ENCODE assay signal across 1 cellular context in the genomic region with DNA sequence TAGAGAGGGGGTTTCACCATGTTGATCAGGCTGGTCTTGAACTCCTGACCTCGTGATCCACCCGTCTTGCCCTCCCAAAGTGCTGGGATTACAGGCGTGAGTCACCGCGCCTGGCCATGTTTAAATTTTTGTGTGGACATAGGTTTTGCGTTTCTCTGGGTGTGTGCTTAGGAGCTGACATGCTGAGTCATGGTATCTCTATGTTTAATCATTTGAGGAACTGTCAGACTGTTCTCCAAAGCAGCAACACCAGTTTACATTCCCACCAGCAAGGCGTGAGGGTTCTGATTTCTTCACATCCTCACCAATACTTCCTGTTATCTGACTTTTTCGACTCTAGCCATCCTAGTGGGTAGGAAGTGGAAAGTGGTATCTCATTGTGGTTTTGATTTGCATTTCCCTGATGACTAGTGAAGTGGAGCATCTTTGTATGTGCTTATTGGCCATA.
A peak's percentile ranks its signal among the peaks of the same experiment; 100 is the strongest.
TF ChIP-seq lines count a peak whose summit lies in the region.

No MANE protein-coding gene starts in this region.

TF ChIP-seq in HepG2, 621 proteins besides CTCF, POLR2A, EP300 and RAD21 (continued from another document and continues in another):
- TF ChIP-seq, protein P1, sequence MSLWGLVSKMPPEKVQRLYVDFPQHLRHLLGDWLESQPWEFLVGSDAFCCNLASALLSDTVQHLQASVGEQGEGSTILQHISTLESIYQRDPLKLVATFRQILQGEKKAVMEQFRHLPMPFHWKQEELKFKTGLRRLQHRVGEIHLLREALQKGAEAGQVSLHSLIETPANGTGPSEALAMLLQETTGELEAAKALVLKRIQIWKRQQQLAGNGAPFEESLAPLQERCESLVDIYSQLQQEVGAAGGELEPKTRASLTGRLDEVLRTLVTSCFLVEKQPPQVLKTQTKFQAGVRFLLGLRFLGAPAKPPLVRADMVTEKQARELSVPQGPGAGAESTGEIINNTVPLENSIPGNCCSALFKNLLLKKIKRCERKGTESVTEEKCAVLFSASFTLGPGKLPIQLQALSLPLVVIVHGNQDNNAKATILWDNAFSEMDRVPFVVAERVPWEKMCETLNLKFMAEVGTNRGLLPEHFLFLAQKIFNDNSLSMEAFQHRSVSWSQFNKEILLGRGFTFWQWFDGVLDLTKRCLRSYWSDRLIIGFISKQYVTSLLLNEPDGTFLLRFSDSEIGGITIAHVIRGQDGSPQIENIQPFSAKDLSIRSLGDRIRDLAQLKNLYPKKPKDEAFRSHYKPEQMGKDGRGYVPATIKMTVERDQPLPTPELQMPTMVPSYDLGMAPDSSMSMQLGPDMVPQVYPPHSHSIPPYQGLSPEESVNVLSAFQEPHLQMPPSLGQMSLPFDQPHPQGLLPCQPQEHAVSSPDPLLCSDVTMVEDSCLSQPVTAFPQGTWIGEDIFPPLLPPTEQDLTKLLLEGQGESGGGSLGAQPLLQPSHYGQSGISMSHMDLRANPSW (CRISPR knock-in tag; IDR thresholded peaks at IDR 0.05; ENCODE audit: borderline replicate concordance), result no peak
- TF ChIP-seq ZNF235 (CRISPR knock-in tag; IDR thresholded peaks at IDR 0.05; ENCODE audit: borderline replicate concordance) (no peak), KDM5A (IDR thresholded peaks at IDR 0.05; ENCODE audit: borderline replicate concordance, low read length) (no peak), NFE2L2 (IDR thresholded peaks at IDR 0.05; ENCODE audit: low read length) (peak; percentile 96), MZF1 (CRISPR knock-in tag; IDR thresholded peaks at IDR 0.05; ENCODE audit: borderline replicate concordance) (no peak), ZNF251 (CRISPR knock-in tag; IDR thresholded peaks at IDR 0.05) (no peak), TRIM24 (CRISPR knock-in tag; IDR thresholded peaks at IDR 0.05) (no peak), SALL1 (CRISPR knock-in tag; IDR thresholded peaks at IDR 0.05) (peak; percentile 43; the same call in 1 of the 2 replicates), ZNF10 (CRISPR knock-in tag; IDR thresholded peaks at IDR 0.05; ENCODE audit: borderline replicate concordance, low read depth) (no peak), SP140L (CRISPR knock-in tag; IDR thresholded peaks at IDR 0.05; ENCODE audit: borderline replicate concordance) (no peak), SKI (IDR thresholded peaks at IDR 0.05; ENCODE audit: partially characterized antibody) (no peak), ZNF709 (CRISPR knock-in tag; IDR thresholded peaks at IDR 0.05) (no peak), HOXA3 (CRISPR knock-in tag; IDR thresholded peaks at IDR 0.05) (no peak), EED (CRISPR knock-in tag; IDR thresholded peaks at IDR 0.05) (no peak), ZNF773 (CRISPR knock-in tag; IDR thresholded peaks at IDR 0.05; ENCODE audit: borderline replicate concordance) (no peak), RFXAP (CRISPR knock-in tag; IDR thresholded peaks at IDR 0.05; ENCODE audit: borderline replicate concordance) (no peak), ZKSCAN5 (CRISPR knock-in tag; IDR thresholded peaks at IDR 0.05) (no peak), ZNF569 (CRISPR knock-in tag; IDR thresholded peaks at IDR 0.05; ENCODE audit: borderline replicate concordance) (no peak), ZBTB7B (CRISPR knock-in tag; IDR thresholded peaks at IDR 0.05) (no peak), GATAD2A (CRISPR knock-in tag; IDR thresholded peaks at IDR 0.05) (0 out of 2 replicates have a peak, but pooled peaks have one; percentile 11), ZNF101 (CRISPR knock-in tag; IDR thresholded peaks at IDR 0.05; ENCODE audit: borderline replicate concordance, low read depth) (no peak), ZBTB20 (CRISPR knock-in tag; IDR thresholded peaks at IDR 0.05; ENCODE audit: borderline replicate concordance, low read depth) (no peak), MAFF (IDR thresholded peaks at IDR 0.05; ENCODE audit: low read depth, low read length) (peak; percentile 84), RARG (CRISPR knock-in tag; IDR thresholded peaks at IDR 0.05; ENCODE audit: low read depth) (no peak), KMT2A (CRISPR knock-in tag; IDR thresholded peaks at IDR 0.05) (no peak), ZNF160 (CRISPR knock-in tag; IDR thresholded peaks at IDR 0.05) (no peak), ZNF790 (CRISPR knock-in tag; IDR thresholded peaks at IDR 0.05; ENCODE audit: borderline replicate concordance) (no peak), SMYD3 (CRISPR knock-in tag; IDR thresholded peaks at IDR 0.05) (no peak), KLF9 (CRISPR knock-in tag; IDR thresholded peaks at IDR 0.05; ENCODE audit: low read depth) (no peak), ZNF460 (CRISPR knock-in tag; IDR thresholded peaks at IDR 0.05; ENCODE audit: borderline replicate concordance) (peak; percentile 75; the same call in 1 of the 2 replicates)
- TF ChIP-seq, protein P2, sequence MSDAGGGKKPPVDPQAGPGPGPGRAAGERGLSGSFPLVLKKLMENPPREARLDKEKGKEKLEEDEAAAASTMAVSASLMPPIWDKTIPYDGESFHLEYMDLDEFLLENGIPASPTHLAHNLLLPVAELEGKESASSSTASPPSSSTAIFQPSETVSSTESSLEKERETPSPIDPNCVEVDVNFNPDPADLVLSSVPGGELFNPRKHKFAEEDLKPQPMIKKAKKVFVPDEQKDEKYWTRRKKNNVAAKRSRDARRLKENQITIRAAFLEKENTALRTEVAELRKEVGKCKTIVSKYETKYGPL (CRISPR knock-in tag; IDR thresholded peaks at IDR 0.05), result no peak
- TF ChIP-seq, protein P3, sequence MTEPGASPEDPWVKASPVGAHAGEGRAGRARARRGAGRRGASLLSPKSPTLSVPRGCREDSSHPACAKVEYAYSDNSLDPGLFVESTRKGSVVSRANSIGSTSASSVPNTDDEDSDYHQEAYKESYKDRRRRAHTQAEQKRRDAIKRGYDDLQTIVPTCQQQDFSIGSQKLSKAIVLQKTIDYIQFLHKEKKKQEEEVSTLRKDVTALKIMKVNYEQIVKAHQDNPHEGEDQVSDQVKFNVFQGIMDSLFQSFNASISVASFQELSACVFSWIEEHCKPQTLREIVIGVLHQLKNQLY (CRISPR knock-in tag; IDR thresholded peaks at IDR 0.05), result no peak
- TF ChIP-seq, protein P4, sequence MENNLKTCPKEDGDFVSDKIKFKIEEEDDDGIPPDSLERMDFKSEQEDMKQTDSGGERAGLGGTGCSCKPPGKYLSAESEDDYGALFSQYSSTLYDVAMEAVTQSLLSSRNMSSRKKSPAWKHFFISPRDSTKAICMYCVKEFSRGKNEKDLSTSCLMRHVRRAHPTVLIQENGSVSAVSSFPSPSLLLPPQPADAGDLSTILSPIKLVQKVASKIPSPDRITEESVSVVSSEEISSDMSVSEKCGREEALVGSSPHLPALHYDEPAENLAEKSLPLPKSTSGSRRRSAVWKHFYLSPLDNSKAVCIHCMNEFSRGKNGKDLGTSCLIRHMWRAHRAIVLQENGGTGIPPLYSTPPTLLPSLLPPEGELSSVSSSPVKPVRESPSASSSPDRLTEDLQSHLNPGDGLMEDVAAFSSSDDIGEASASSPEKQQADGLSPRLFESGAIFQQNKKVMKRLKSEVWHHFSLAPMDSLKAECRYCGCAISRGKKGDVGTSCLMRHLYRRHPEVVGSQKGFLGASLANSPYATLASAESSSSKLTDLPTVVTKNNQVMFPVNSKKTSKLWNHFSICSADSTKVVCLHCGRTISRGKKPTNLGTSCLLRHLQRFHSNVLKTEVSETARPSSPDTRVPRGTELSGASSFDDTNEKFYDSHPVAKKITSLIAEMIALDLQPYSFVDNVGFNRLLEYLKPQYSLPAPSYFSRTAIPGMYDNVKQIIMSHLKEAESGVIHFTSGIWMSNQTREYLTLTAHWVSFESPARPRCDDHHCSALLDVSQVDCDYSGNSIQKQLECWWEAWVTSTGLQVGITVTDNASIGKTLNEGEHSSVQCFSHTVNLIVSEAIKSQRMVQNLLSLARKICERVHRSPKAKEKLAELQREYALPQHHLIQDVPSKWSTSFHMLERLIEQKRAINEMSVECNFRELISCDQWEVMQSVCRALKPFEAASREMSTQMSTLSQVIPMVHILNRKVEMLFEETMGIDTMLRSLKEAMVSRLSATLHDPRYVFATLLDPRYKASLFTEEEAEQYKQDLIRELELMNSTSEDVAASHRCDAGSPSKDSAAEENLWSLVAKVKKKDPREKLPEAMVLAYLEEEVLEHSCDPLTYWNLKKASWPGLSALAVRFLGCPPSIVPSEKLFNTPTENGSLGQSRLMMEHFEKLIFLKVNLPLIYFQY (CRISPR knock-in tag; IDR thresholded peaks at IDR 0.05; ENCODE audit: borderline replicate concordance), result no peak
- TF ChIP-seq, protein P5, sequence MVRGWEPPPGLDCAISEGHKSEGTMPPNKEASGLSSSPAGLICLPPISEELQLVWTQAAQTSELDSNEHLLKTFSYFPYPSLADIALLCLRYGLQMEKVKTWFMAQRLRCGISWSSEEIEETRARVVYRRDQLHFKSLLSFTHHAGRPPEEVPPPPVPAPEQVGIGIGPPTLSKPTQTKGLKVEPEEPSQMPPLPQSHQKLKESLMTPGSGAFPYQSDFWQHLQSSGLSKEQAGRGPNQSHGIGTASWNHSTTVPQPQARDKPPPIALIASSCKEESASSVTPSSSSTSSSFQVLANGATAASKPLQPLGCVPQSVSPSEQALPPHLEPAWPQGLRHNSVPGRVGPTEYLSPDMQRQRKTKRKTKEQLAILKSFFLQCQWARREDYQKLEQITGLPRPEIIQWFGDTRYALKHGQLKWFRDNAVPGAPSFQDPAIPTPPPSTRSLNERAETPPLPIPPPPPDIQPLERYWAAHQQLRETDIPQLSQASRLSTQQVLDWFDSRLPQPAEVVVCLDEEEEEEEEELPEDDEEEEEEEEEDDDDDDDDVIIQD (CRISPR knock-in tag; IDR thresholded peaks at IDR 0.05; ENCODE audit: low read depth), result no peak
- TF ChIP-seq, protein P6, sequence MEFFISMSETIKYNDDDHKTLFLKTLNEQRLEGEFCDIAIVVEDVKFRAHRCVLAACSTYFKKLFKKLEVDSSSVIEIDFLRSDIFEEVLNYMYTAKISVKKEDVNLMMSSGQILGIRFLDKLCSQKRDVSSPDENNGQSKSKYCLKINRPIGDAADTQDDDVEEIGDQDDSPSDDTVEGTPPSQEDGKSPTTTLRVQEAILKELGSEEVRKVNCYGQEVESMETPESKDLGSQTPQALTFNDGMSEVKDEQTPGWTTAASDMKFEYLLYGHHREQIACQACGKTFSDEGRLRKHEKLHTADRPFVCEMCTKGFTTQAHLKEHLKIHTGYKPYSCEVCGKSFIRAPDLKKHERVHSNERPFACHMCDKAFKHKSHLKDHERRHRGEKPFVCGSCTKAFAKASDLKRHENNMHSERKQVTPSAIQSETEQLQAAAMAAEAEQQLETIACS (CRISPR knock-in tag; IDR thresholded peaks at IDR 0.05), result no peak
- TF ChIP-seq, protein P7, sequence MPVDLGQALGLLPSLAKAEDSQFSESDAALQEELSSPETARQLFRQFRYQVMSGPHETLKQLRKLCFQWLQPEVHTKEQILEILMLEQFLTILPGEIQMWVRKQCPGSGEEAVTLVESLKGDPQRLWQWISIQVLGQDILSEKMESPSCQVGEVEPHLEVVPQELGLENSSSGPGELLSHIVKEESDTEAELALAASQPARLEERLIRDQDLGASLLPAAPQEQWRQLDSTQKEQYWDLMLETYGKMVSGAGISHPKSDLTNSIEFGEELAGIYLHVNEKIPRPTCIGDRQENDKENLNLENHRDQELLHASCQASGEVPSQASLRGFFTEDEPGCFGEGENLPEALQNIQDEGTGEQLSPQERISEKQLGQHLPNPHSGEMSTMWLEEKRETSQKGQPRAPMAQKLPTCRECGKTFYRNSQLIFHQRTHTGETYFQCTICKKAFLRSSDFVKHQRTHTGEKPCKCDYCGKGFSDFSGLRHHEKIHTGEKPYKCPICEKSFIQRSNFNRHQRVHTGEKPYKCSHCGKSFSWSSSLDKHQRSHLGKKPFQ (CRISPR knock-in tag; IDR thresholded peaks at IDR 0.05; ENCODE audit: insufficient replicate concordance), result no peak
- TF ChIP-seq, protein P8, sequence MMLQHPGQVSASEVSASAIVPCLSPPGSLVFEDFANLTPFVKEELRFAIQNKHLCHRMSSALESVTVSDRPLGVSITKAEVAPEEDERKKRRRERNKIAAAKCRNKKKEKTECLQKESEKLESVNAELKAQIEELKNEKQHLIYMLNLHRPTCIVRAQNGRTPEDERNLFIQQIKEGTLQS (CRISPR knock-in tag; IDR thresholded peaks at IDR 0.05), result 0 out of 2 replicates have a peak, but pooled peaks have one; percentile 50
- TF ChIP-seq, protein P9, sequence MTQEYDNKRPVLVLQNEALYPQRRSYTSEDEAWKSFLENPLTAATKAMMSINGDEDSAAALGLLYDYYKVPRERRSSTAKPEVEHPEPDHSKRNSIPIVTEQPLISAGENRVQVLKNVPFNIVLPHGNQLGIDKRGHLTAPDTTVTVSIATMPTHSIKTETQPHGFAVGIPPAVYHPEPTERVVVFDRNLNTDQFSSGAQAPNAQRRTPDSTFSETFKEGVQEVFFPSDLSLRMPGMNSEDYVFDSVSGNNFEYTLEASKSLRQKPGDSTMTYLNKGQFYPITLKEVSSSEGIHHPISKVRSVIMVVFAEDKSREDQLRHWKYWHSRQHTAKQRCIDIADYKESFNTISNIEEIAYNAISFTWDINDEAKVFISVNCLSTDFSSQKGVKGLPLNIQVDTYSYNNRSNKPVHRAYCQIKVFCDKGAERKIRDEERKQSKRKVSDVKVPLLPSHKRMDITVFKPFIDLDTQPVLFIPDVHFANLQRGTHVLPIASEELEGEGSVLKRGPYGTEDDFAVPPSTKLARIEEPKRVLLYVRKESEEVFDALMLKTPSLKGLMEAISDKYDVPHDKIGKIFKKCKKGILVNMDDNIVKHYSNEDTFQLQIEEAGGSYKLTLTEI (CRISPR knock-in tag; conservative IDR thresholded peaks at IDR 0.05), result no peak
- TF ChIP-seq, protein P10, sequence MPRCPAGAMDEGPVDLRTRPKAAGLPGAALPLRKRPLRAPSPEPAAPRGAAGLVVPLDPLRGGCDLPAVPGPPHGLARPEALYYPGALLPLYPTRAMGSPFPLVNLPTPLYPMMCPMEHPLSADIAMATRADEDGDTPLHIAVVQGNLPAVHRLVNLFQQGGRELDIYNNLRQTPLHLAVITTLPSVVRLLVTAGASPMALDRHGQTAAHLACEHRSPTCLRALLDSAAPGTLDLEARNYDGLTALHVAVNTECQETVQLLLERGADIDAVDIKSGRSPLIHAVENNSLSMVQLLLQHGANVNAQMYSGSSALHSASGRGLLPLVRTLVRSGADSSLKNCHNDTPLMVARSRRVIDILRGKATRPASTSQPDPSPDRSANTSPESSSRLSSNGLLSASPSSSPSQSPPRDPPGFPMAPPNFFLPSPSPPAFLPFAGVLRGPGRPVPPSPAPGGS (CRISPR knock-in tag; IDR thresholded peaks at IDR 0.05), result no peak
- TF ChIP-seq, protein P11, sequence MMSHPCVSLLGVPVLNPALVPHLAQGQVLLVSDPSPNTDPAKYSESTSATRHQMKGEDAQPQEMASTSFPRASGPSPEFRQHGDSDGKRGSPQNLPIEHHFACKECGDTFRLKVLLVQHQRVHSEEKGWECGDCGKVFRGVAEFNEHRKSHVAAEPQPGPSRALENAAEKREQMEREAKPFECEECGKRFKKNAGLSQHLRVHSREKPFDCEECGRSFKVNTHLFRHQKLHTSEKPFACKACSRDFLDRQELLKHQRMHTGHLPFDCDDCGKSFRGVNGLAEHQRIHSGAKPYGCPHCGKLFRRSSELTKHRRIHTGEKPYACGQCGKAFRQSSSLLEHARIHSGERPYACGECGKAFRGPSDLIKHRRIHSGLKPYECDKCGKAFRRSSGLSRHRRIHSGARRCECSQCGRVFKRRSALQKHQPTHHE (CRISPR knock-in tag; IDR thresholded peaks at IDR 0.05; ENCODE audit: borderline replicate concordance), result no peak
